In the genomic region with DNA sequence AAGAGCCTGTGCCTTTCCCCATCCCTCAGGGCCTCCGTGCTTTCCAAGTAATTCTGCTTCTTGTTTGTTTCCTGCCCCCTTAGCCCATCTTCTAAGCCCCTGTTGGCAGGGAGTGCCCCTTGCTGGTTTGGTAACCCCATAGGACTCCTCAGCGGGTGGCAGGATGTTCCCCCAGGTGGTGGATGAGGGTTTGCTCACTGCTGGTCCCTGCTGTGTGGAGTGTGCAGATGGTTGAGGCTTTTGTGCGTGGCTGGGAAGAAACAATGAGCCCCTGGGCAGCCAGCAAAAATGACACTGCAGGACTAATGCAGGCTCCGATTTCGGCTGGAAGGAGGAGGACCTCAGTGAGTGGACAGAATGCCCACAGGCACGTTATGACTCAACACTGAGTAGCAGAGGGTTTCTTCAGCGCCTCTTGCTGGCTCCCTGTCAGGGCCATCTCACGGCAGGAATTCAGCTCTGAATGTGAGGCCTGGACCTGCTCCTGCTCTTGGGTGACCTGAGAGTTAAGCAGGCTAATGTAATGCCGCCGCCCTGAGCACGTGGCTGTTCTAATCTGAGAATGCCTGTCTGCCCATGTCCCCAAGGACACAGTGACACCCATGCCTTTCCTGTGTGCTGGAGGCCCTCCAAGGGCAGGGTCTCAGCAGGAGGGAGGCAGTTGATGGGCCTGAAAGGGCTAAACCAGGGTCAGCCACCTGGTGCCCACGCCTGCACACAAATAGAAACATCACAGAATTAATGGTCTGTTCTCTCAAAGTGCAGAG, we compare ENCODE assay signal across 8 cellular contexts. TPM values are rescaled to one million over a fixed set of nuclear protein-coding genes. Genes with fewer than 3 reads are reported as not detected.
DNase-seq lines count a peak whose midpoint lies in the region; ATAC-seq and TF ChIP-seq lines count a peak whose summit lies in the region.

No MANE protein-coding gene starts in this region.

- DNase-seq in activated naive CD4-positive, alpha-beta T cell treated with anti-CD3 and anti-CD28 coated beads, Interleukin-2, amount 50 U/mL, for 16 hours: no peak
- DNase-seq in WERI-Rb-1 (peak; percentile 93), left ventricle myocardium superior (peak; percentile 86), stromal cell of bone marrow (ENCODE audit: low read depth) (peak; percentile 96), OCI-M1 (lab: John Stamatoyannopoulos, UW) (no peak)

- no peaks in the 10 kb centered on the region for H3K9me3 ChIP-seq in WERI-Rb-1 (ENCODE audit: severe bottlenecking)

- H3K27ac Mint-ChIP-seq in activated naive CD4-positive, alpha-beta T cell treated with anti-CD3 and anti-CD28 coated beads, Interleukin-2, amount 50 U/mL, for 24 hours: peak overlapping the region; percentile 30

- no peaks in the 10 kb centered on the region for H3K9me3 Mint-ChIP-seq in activated naive CD4-positive, alpha-beta T cell treated with anti-CD3 and anti-CD28 coated beads, Interleukin-2, amount 50 U/mL, for 24 hours

- H3K4me3 Mint-ChIP-seq in activated naive CD4-positive, alpha-beta T cell treated with anti-CD3 and anti-CD28 coated beads, Interleukin-2, amount 50 U/mL, for 24 hours: no peak overlapping the region

- H3K36me3 ChIP-seq in WERI-Rb-1: no peaks in the 10 kb centered on the region

- peak overlapping the region; percentile 4; the same call in 1 of the 2 replicates for H3K4me3 ChIP-seq in WERI-Rb-1 (ENCODE audit: low read depth, low read length)

- intact Hi-C loops in left ventricle myocardium superior (cut with micrococcal nuclease): no loop called here

- H3K27me3 Mint-ChIP-seq in activated naive CD4-positive, alpha-beta T cell treated with anti-CD3 and anti-CD28 coated beads, Interleukin-2, amount 50 U/mL, for 24 hours: no peaks in the 10 kb centered on the region

- H3K4me1 Mint-ChIP-seq in activated naive CD4-positive, alpha-beta T cell treated with anti-CD3 and anti-CD28 coated beads, Interleukin-2, amount 50 U/mL, for 24 hours: peaks cover 55% of the 10 kb centered on the region

- H3K36me3 Mint-ChIP-seq in activated naive CD4-positive, alpha-beta T cell treated with anti-CD3 and anti-CD28 coated beads, Interleukin-2, amount 50 U/mL, for 24 hours: peaks cover 3% of the 10 kb centered on the region

- H3K27me3 ChIP-seq in WERI-Rb-1 (ENCODE audit: insufficient read depth, low read depth, severe bottlenecking): peaks cover 3% of the 10 kb centered on the region

- ATAC-seq in left ventricle myocardium superior (peak; percentile 91), GM21447 (IDR thresholded peaks at IDR 0.05; ENCODE audit: unreplicated experiment) (no peak), HG02884 (IDR thresholded peaks at IDR 0.05; ENCODE audit: unreplicated experiment) (no peak)

- TF ChIP-seq CTCF in WERI-Rb-1 (IDR thresholded peaks at IDR 0.05; ENCODE audit: low read depth, low read length): peak; percentile 21; the same call in 1 of the 2 replicates

- peak overlapping the region; percentile 83 for H3K27ac ChIP-seq in WERI-Rb-1

RNA-seq across cellular contexts. Expression of a gene that starts 16.6 kb away (rescaled TPM):
- 151 TPM for total RNA-seq in left ventricle myocardium superior

RNA-seq across cellular contexts. Expression of a gene that starts 58.1 kb away (rescaled TPM):
- total RNA-seq in left ventricle myocardium superior: 4.0 TPM

Comparison
In these comparisons a context has a peak if more than half of its experiments do, and no peak if none do; other contexts are left out.
1. DNase-seq: peak in WERI-Rb-1 (single experiment), left ventricle myocardium superior (single experiment) and stromal cell of bone marrow (single experiment); none in activated naive CD4-positive, alpha-beta T cell treated with anti-CD3 and anti-CD28 coated beads, Interleukin-2, amount 50 U/mL, for 16 hours (single experiment) and OCI-M1 (single experiment).